ENCODE assay signal across 16 cellular contexts in genomic region chr1:88708011-88708410, GRCh38. TPM values are rescaled to one million over a fixed set of nuclear protein-coding genes. Genes with fewer than 3 reads are reported as not detected.
DNase-seq lines count a peak whose midpoint lies in the region; ATAC-seq and TF ChIP-seq lines count a peak whose summit lies in the region.
"Had no signal": no experiment of that assay in that cellular context is flagged by ENCODE, and none has a peak within 500 bp of the region (broad histone marks: within the 10 kb centered on the region; RNA-seq: fewer than 3 reads in every experiment).

No MANE protein-coding gene starts in this region.

- TF ChIP-seq CTCF in epithelial cell of esophagus (IDR thresholded peaks at IDR 0.05; ENCODE audit: insufficient read depth, low read depth, low read length, missing control alignments), result no peak

- DNase-seq in DMS53 (lab: John Stamatoyannopoulos, UW), result peak; percentile 84
- DNase-seq in NCI-H510A (lab: John Stamatoyannopoulos, UW), result peak; percentile 18
- peak; percentile 78 for DNase-seq in epithelial cell of esophagus (ENCODE audit: low read depth)
- DNase-seq in left colon, result no peak
- no peak for DNase-seq in NCI-H1417 treated with DMSO at 0.1 percent for 48 hours (lab: John Stamatoyannopoulos, UW)
- no peak for DNase-seq in DMS79 treated with DMSO at 0.1 percent for 48 hours (lab: John Stamatoyannopoulos, UW)
- DNase-seq: 8988T, AML-193, DMS 273 treated with DMSO at 0.1 percent for 48 hours, DND-41, GDM1 had no signal

- ATAC-seq in left colon (peak; percentile 48), GM21737 (IDR thresholded peaks at IDR 0.05; ENCODE audit: unreplicated experiment) (no peak), HG02623 (IDR thresholded peaks at IDR 0.05; ENCODE audit: unreplicated experiment) (no peak)
- ATAC-seq: HepG2 had no signal

- intact Hi-C loops in left colon (cut with DNase I, micrococcal nuclease), result no loop called here

- H3K4me3 ChIP-seq in epithelial cell of esophagus (ENCODE audit: low read length), result no peak overlapping the region
- H3K4me3 ChIP-seq: BLaER1, HAP-1 had no signal

RNA-seq across cellular contexts. Expression of gene PKN2, which starts 23.9 kb away (rescaled TPM):
- total RNA-seq in left colon, result 10 to 100 TPM; 57.3 to 64.8 TPM

Comparison
In these comparisons a context has a peak if more than half of its experiments do, and no peak if none do; other contexts are left out.
1. DNase-seq: peak in DMS53 (single experiment), NCI-H510A (single experiment) and epithelial cell of esophagus (single experiment); none in left colon (0 of 2), NCI-H1417 treated with DMSO at 0.1 percent for 48 hours (single experiment) and DMS79 treated with DMSO at 0.1 percent for 48 hours (single experiment).